16 cellular contexts compared by ENCODE assay signal in the genomic region with DNA sequence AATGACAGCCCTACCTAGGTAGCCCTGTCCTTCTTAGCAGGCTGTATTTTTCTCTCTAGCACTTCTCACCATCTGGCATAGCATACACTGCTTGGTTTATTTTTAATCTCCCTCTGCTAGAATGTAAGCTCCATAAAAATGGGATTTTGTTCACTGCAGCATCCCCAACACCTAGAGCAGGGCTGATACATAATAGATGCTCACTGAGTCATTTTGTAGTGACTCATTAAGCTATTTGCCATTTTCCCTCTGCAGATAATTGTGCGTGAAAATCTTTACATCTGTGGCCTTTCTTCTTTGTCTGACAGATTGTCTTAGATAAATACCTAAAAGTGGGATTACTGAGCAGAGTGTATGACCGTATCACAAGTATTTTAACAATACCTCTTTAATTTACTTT.
DNase-seq lines count a peak whose midpoint lies in the region; ATAC-seq and TF ChIP-seq lines count a peak whose summit lies in the region.
"Had no signal": no experiment of that assay in that cellular context is flagged by ENCODE, and none has a peak within 500 bp of the region (broad histone marks: within the 10 kb centered on the region; RNA-seq: fewer than 3 reads in every experiment).

No MANE protein-coding gene starts in this region.

- H3K27ac ChIP-seq in left ventricle myocardium inferior (replicated peaks) (peak overlapping the region; percentile 42), right atrium auricular region (peak overlapping the region in 1 of 2 donors; percentile 18)
- no peak overlapping the region for H3K27ac ChIP-seq in CD4-positive, alpha-beta memory T cell (ENCODE audit: low read depth, low read length)
- H3K27ac ChIP-seq: psoas muscle, suprapubic skin had no signal

- H3K4me1 Mint-ChIP-seq in stimulated activated naive CD8-positive, alpha-beta T cell treated with anti-CD3 and anti-CD28 coated beads, Interleukin-15, Interleukin-2, amounts not matched to agents 100 ng/mL and 50 ng/mL, for 24 hours (ENCODE audit: low read depth): peaks cover 70% of the 10 kb centered on the region
- peaks cover 18 to 44% (median 27%) of the 10 kb centered on the region in 4 donors for H3K4me1 Mint-ChIP-seq in CD4-positive, alpha-beta memory T cell
- peaks cover 2% of the 10 kb centered on the region for H3K4me1 Mint-ChIP-seq in T-helper 17 cell

- H3K27me3 ChIP-seq in left ventricle myocardium inferior (ENCODE audit: low read depth) (no peaks in the 10 kb centered on the region), right atrium auricular region (no peaks in the 10 kb centered on the region)
- no peaks in the 10 kb centered on the region for H3K27me3 ChIP-seq in CD4-positive, alpha-beta memory T cell (ENCODE audit: insufficient read depth, low read length)
- H3K27me3 ChIP-seq: suprapubic skin had no signal

- intact Hi-C loops in left ventricle myocardium inferior (cut with micrococcal nuclease): no loop called here
- intact Hi-C loops in CD4-positive, alpha-beta memory T cell (cut with micrococcal nuclease): no loop called here

- CTCF ChIA-PET in CD4-positive, alpha-beta memory T cell (lab: Charles Lee; ENCODE audit: partially characterized antibody): no interaction called here

- H3K27me3 Mint-ChIP-seq in stimulated activated naive CD8-positive, alpha-beta T cell treated with anti-CD3 and anti-CD28 coated beads, Interleukin-15, Interleukin-2, amounts not matched to agents 100 ng/mL and 50 ng/mL, for 24 hours: no peaks in the 10 kb centered on the region
- H3K27me3 Mint-ChIP-seq in CD4-positive, alpha-beta memory T cell: no peaks in the 10 kb centered on the region
- H3K27me3 Mint-ChIP-seq in T-helper 17 cell: no peaks in the 10 kb centered on the region
- H3K27me3 Mint-ChIP-seq: activated CD4-positive, alpha-beta memory T cell treated with anti-CD3 and anti-CD28 coated beads, Interleukin-2, amount 10 ng/mL, durations not matched to agents 7 days and 5 days had no signal

- H3K4me3 ChIP-seq in left ventricle myocardium inferior (no peak overlapping the region), right atrium auricular region (no peak overlapping the region), astrocyte of the spinal cord (ENCODE audit: low read depth, low read length) (no peak overlapping the region)
- no peak overlapping the region for H3K4me3 ChIP-seq in CD4-positive, alpha-beta memory T cell (ENCODE audit: low read length in 2 of 2)
- H3K4me3 ChIP-seq: psoas muscle, suprapubic skin had no signal

- H3K36me3 Mint-ChIP-seq in stimulated activated naive CD8-positive, alpha-beta T cell treated with anti-CD3 and anti-CD28 coated beads, Interleukin-15, Interleukin-2, amounts not matched to agents 100 ng/mL and 50 ng/mL, for 24 hours (ENCODE audit: low read depth): peaks cover 28% of the 10 kb centered on the region
- H3K36me3 Mint-ChIP-seq in CD4-positive, alpha-beta memory T cell: peaks cover 25 to 26% of the 10 kb centered on the region in 2 donors
- no peaks in the 10 kb centered on the region for H3K36me3 Mint-ChIP-seq in T-helper 17 cell (ENCODE audit: low read depth)

- peaks cover 7% of the 10 kb centered on the region for H3K36me3 ChIP-seq in left ventricle myocardium inferior
- H3K36me3 ChIP-seq in right atrium auricular region: no peaks in the 10 kb centered on the region
- no peaks in the 10 kb centered on the region for H3K36me3 ChIP-seq in CD4-positive, alpha-beta memory T cell (ENCODE audit: insufficient read depth, low read length)
- H3K36me3 ChIP-seq: suprapubic skin had no signal

- H3K4me1 ChIP-seq in left ventricle myocardium inferior: peaks cover 41% of the 10 kb centered on the region
- H3K4me1 ChIP-seq in right atrium auricular region: peaks cover 0 to 5% of the 10 kb centered on the region in 2 donors
- H3K4me1 ChIP-seq in CD4-positive, alpha-beta memory T cell (ENCODE audit: insufficient read depth, low read length): peaks cover 9% of the 10 kb centered on the region

- ATAC-seq in T-helper 17 cell (no peak), HG03139 (IDR thresholded peaks at IDR 0.05; ENCODE audit: unreplicated experiment) (no peak)

- no peak overlapping the region for H3K4me3 Mint-ChIP-seq in stimulated activated naive CD8-positive, alpha-beta T cell treated with anti-CD3 and anti-CD28 coated beads, Interleukin-15, Interleukin-2, amounts not matched to agents 100 ng/mL and 50 ng/mL, for 24 hours
- no peak overlapping the region for H3K4me3 Mint-ChIP-seq in CD4-positive, alpha-beta memory T cell
- no peak overlapping the region for H3K4me3 Mint-ChIP-seq in T-helper 17 cell
- H3K4me3 Mint-ChIP-seq: activated CD4-positive, alpha-beta memory T cell treated with anti-CD3 and anti-CD28 coated beads, Interleukin-2, amount 10 ng/mL, durations not matched to agents 7 days and 5 days had no signal

- POLR2A ChIA-PET in CD4-positive, alpha-beta memory T cell (lab: Charles Lee; ENCODE audit: partially characterized antibody): no interaction called here

- H3K9me3 Mint-ChIP-seq in stimulated activated naive CD8-positive, alpha-beta T cell treated with anti-CD3 and anti-CD28 coated beads, Interleukin-15, Interleukin-2, amounts not matched to agents 100 ng/mL and 50 ng/mL, for 24 hours: peaks cover 25% of the 10 kb centered on the region
- H3K9me3 Mint-ChIP-seq in CD4-positive, alpha-beta memory T cell: peaks cover 4 to 32% (median 26%) of the 10 kb centered on the region in 8 donors

- in situ Hi-C loops in astrocyte of the spinal cord (cut with HindIII; ENCODE audit: low sequenced_read_pairs): no loop called here

- DNase-seq in left ventricle myocardium inferior: no peak
- no peak for DNase-seq in right atrium auricular region (ENCODE audit: low spot score)
- peak; percentile 51 for DNase-seq in LHCN-M2 (ENCODE audit: low read depth)
- DNase-seq in astrocyte of the spinal cord (ENCODE audit: low read depth, low spot score): peak; percentile 27
- DNase-seq in CD4-positive, alpha-beta memory T cell: no peak
- no peak for DNase-seq in T-helper 17 cell
- DNase-seq: activated CD4-positive, alpha-beta memory T cell treated with anti-CD3 and anti-CD28 coated beads, Interleukin-2, amount 10 ng/mL, durations not matched to agents 7 days and 5 days; anterior cingulate cortex; GF-D8; hypothalamus; NCI-H146; psoas muscle; stimulated activated CD4-positive, alpha-beta T cell treated with anti-CD3 and anti-CD28 coated beads, Interleukin-4, amount 100 ng/mL, for 4 hours had no signal

- no peak for TF ChIP-seq CTCF in left ventricle myocardium inferior (IDR thresholded peaks at IDR 0.05; ENCODE audit: borderline replicate concordance)
- TF ChIP-seq CTCF in right atrium auricular region (IDR thresholded peaks at IDR 0.05): no peak
- TF ChIP-seq CTCF in astrocyte of the spinal cord (IDR thresholded peaks at IDR 0.05; ENCODE audit: low read depth, low read length): no peak

- H3K27ac Mint-ChIP-seq in stimulated activated naive CD8-positive, alpha-beta T cell treated with anti-CD3 and anti-CD28 coated beads, Interleukin-15, Interleukin-2, amounts not matched to agents 100 ng/mL and 50 ng/mL, for 24 hours: peak overlapping the region; percentile 78
- no peak overlapping the region for H3K27ac Mint-ChIP-seq in CD4-positive, alpha-beta memory T cell
- no peak overlapping the region for H3K27ac Mint-ChIP-seq in T-helper 17 cell
- H3K27ac Mint-ChIP-seq: activated CD4-positive, alpha-beta memory T cell treated with anti-CD3 and anti-CD28 coated beads, Interleukin-2, amount 10 ng/mL, durations not matched to agents 7 days and 5 days had no signal

- peaks cover 16% of the 10 kb centered on the region for H3K9me3 ChIP-seq in left ventricle myocardium inferior (replicated peaks)
- H3K9me3 ChIP-seq in right atrium auricular region: peaks cover 0 to 15% of the 10 kb centered on the region in 2 donors
- H3K9me3 ChIP-seq in CD4-positive, alpha-beta memory T cell (ENCODE audit: control insufficient read depth in 1 of 2, low read length in 2 of 2): no peaks in the 10 kb centered on the region
- no peaks in the 10 kb centered on the region for H3K9me3 ChIP-seq in T-helper 17 cell (ENCODE audit: control insufficient read depth, low read length, poor library complexity, severe bottlenecking)

Comparison
In these comparisons a context has a peak if more than half of its experiments do, and no peak if none do; other contexts are left out.
1. DNase-seq: peak in LHCN-M2 (single experiment) and astrocyte of the spinal cord (single experiment); none in left ventricle myocardium inferior (single experiment), right atrium auricular region (single experiment), CD4-positive, alpha-beta memory T cell (0 of 5) and T-helper 17 cell (0 of 3).